ENCODE assay signal across 27 cellular contexts in genomic region chr5:112294126-112294525, GRCh38.
"Had no signal": no experiment of that assay in that cellular context is flagged by ENCODE, and none has a peak within 500 bp of the region (broad histone marks: within the 10 kb centered on the region; RNA-seq: fewer than 3 reads in every experiment).

No MANE protein-coding gene starts in this region.

- H3K27ac Mint-ChIP-seq: activated B cell treated with CpG ODN at 0.5 μM for 24 hours; activated CD4-positive, alpha-beta T cell treated with anti-CD3 and anti-CD28 coated beads, Interleukin-2, amount 10 ng/mL, durations not matched to agents 24 days and 14 days; activated CD8-positive, alpha-beta memory T cell treated with anti-CD3 and anti-CD28 coated beads, Interleukin-2, amount 10 ng/mL, durations not matched to agents 7 days and 5 days; activated naive CD8-positive, alpha-beta T cell; activated T-cell treated with anti-CD3 and anti-CD28 coated beads, Interleukin-2, amount 50 U/mL, for 24 hours; activated T-helper 1 cell treated with anti-CD3 and anti-CD28 coated beads, Interleukin-12 subunit alpha, Interleukin-12 subunit beta, Interleukin-2, Interleukin-4 antibody, amounts not matched to agents 30 ng/mL and 10 ng/mL and 1 ng/mL, durations not matched to agents 14 hours and 24 hours and 36 hours; IgD-negative memory B cell; T-helper 17 cell had no signal

- H3K36me3 ChIP-seq: SJSA1 had no signal

- H3K36me3 Mint-ChIP-seq: activated CD8-positive, alpha-beta memory T cell treated with anti-CD3 and anti-CD28 coated beads, Interleukin-2, amount 10 ng/mL, durations not matched to agents 7 days and 5 days; activated naive CD8-positive, alpha-beta T cell had no signal

- H3K4me1 Mint-ChIP-seq: activated B cell treated with CpG ODN at 0.5 μM for 24 hours; activated CD4-positive, alpha-beta T cell treated with anti-CD3 and anti-CD28 coated beads, Interleukin-2, amount 10 ng/mL, durations not matched to agents 24 days and 14 days; activated CD8-positive, alpha-beta memory T cell treated with anti-CD3 and anti-CD28 coated beads, Interleukin-2, amount 10 ng/mL, durations not matched to agents 7 days and 5 days; T-helper 17 cell had no signal

- H3K4me3 ChIP-seq: SJSA1 had no signal

- ATAC-seq: activated CD8-positive, alpha-beta memory T cell treated with anti-CD3 and anti-CD28 coated beads, Interleukin-2, amount 10 ng/mL, durations not matched to agents 7 days and 5 days; Panc1; T-helper 17 cell had no signal

- H3K4me3 Mint-ChIP-seq: activated B cell treated with CpG ODN at 0.5 μM for 24 hours; activated CD4-positive, alpha-beta T cell treated with anti-CD3 and anti-CD28 coated beads, Interleukin-2, amount 10 ng/mL, durations not matched to agents 24 days and 14 days; activated CD8-positive, alpha-beta memory T cell treated with anti-CD3 and anti-CD28 coated beads, Interleukin-2, amount 10 ng/mL, durations not matched to agents 7 days and 5 days; activated naive CD8-positive, alpha-beta T cell; activated T-cell treated with anti-CD3 and anti-CD28 coated beads, Interleukin-2, amount 50 U/mL, for 24 hours; activated T-helper 1 cell treated with anti-CD3 and anti-CD28 coated beads, Interleukin-12 subunit alpha, Interleukin-12 subunit beta, Interleukin-2, Interleukin-4 antibody, amounts not matched to agents 30 ng/mL and 10 ng/mL and 1 ng/mL, durations not matched to agents 14 hours and 24 hours and 36 hours; IgD-negative memory B cell; T-helper 17 cell had no signal

- DNase-seq: activated B cell treated with CpG ODN at 0.5 μM for 24 hours; activated CD4-positive, alpha-beta T cell treated with anti-CD3 and anti-CD28 coated beads for 1 hour; activated CD4-positive, alpha-beta T cell treated with anti-CD3 and anti-CD28 coated beads, Interleukin-2, amount 10 ng/mL, durations not matched to agents 24 days and 14 days; activated CD4-positive, alpha-beta T cell treated with anti-CD3 and anti-CD28 coated beads, Interleukin-2, amount 50 U/mL, for 48 hours; activated CD8-positive, alpha-beta memory T cell treated with anti-CD3 and anti-CD28 coated beads, Interleukin-2, amount 10 ng/mL, durations not matched to agents 7 days and 5 days; activated effector memory CD4-positive, alpha-beta T cell treated with anti-CD3 and anti-CD28 coated beads, Interleukin-2, amount 50 U/mL, for 16 hours; activated naive CD4-positive, alpha-beta T cell treated with Interleukin-2 at 50 U/mL for 16 hours; activated T-cell treated with anti-CD3 and anti-CD28 coated beads, Interleukin-2, amount 50 U/mL, for 24 hours; KG1; NCI-H1048; NCI-H1417; NCI-H1930; NCI-H2171 treated with DMSO at 0.1 percent for 48 hours; NCI-H226; NCI-H510A; NCI-H69; NK-92 treated with Interleukin-12 subunit alpha and Interleukin-12 subunit beta, amount 100 ng/mL, for 24 hours; OCI-M1; RPMI8226; SHP77; T-helper 17 cell; T-helper 9 cell had no signal

- H3K27me3 Mint-ChIP-seq: activated B cell treated with CpG ODN at 0.5 μM for 24 hours; activated naive CD8-positive, alpha-beta T cell; IgD-negative memory B cell had no signal

- H3K27me3 ChIP-seq: SJSA1 had no signal

- H3K4me1 ChIP-seq: SJSA1 had no signal

- H3K27ac ChIP-seq: SJSA1 had no signal

- H3K9me3 ChIP-seq: SJSA1 had no signal
